ENCODE assay signal across 2 cellular contexts in genomic region chr1:206116191-206116872, GRCh38.
TF ChIP-seq lines count a peak whose summit lies in the region.

No MANE protein-coding gene starts in this region.

TF ChIP-seq in IMR-90, 13 proteins besides CTCF, POLR2A, EP300 and RAD21:
- no peak for TF ChIP-seq RCOR1 (IDR thresholded peaks at IDR 0.05; ENCODE audit: insufficient replicate concordance, low read length)
- TF ChIP-seq FOS (IDR thresholded peaks at IDR 0.05; ENCODE audit: low read depth, low read length) = no peak
- TF ChIP-seq CHD1 (IDR thresholded peaks at IDR 0.05; ENCODE audit: low read depth, low read length) = no peak
- TF ChIP-seq NFE2L2 (IDR thresholded peaks at IDR 0.05; ENCODE audit: low read depth, low read length) = no peak
- no peak for TF ChIP-seq MXI1 (IDR thresholded peaks at IDR 0.05; ENCODE audit: borderline replicate concordance, low read depth, low read length)
- no peak for TF ChIP-seq SMC3 (IDR thresholded peaks at IDR 0.05; ENCODE audit: low read depth, low read length)
- no peak for TF ChIP-seq USF2 (IDR thresholded peaks at IDR 0.05; ENCODE audit: low read depth, low read length)
- TF ChIP-seq MAZ (IDR thresholded peaks at IDR 0.05; ENCODE audit: borderline replicate concordance, low read depth, low read length) = no peak
- no peak for TF ChIP-seq ELK1 (IDR thresholded peaks at IDR 0.05; ENCODE audit: borderline replicate concordance, low read depth, low read length)
- TF ChIP-seq MAFK (IDR thresholded peaks at IDR 0.05; ENCODE audit: low read depth, low read length) = no peak
- TF ChIP-seq CEBPB (IDR thresholded peaks at IDR 0.05; ENCODE audit: low read depth, low read length) = no peak
- no peak for TF ChIP-seq BHLHE40 (IDR thresholded peaks at IDR 0.05; ENCODE audit: low read depth, low read length)
- no peak for TF ChIP-seq RFX5 (IDR thresholded peaks at IDR 0.05; ENCODE audit: low read depth, low read length)

TF ChIP-seq in HepG2, 621 proteins besides CTCF, POLR2A, EP300 and RAD21 (continued from another document):
- TF ChIP-seq ZC3H4 (CRISPR knock-in tag; IDR thresholded peaks at IDR 0.05; ENCODE audit: borderline replicate concordance) (no peak), ZBTB38 (CRISPR knock-in tag; IDR thresholded peaks at IDR 0.05) (0 out of 2 replicates have a peak, but pooled peaks have one; percentile 33), PHF21A (CRISPR knock-in tag; IDR thresholded peaks at IDR 0.05) (no peak), ZNF557 (CRISPR knock-in tag; IDR thresholded peaks at IDR 0.05) (no peak), BATF2 (CRISPR knock-in tag; IDR thresholded peaks at IDR 0.05) (0 out of 2 replicates have a peak, but pooled peaks have one; percentile 1)
